Comparison of ENCODE assay signal across 25 cellular contexts in the genomic region with DNA sequence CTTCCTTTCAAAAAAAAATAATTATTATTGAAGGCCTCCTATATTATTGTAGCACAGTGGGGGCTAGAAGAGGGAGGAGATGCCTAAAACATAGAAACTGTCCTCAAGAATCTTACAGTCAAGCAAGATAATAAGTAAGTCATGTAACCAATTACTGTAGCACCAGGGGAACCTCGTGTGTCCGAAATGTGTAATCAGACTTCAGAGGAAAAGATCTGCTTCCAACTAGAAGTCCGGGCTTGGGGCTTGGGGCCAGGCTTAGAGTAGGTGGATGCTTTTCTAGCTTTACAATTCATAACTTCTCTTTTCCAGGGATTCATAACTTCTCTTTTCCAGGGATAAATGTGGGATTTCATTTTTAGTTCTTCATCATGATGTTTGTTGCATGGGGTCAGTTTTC.
"Had no signal": no experiment of that assay in that cellular context is flagged by ENCODE, and none has a peak within 500 bp of the region (broad histone marks: within the 10 kb centered on the region; RNA-seq: fewer than 3 reads in every experiment).

No MANE protein-coding gene starts in this region.

- H3K4me3 Mint-ChIP-seq: naive B cell; natural killer cell; nephron progenitor cell; stimulated activated memory B cell treated with anti-CD40 and anti-IgM and Interleukin-4, amounts not matched to agents 10 μg/mL and 1 μg/mL and 100 μg/mL, for 72 hours; stimulated activated naive CD8-positive, alpha-beta T cell treated with anti-CD3 and anti-CD28 coated beads, Interleukin-15, amount 100 ng/mL, for 72 hours had no signal

- H3K4me1 ChIP-seq: lower lobe of right lung, pancreas, psoas muscle, right lobe of liver, tibial nerve, upper lobe of left lung, vagina had no signal

- H3K9me3 ChIP-seq: heart right ventricle, lower lobe of right lung, pancreas, psoas muscle, right lobe of liver, tibial nerve, upper lobe of left lung, vagina had no signal

- H3K27me3 ChIP-seq: heart right ventricle, hepatocyte, pancreas, right lobe of liver, tibial nerve, upper lobe of left lung, vagina had no signal

- H3K36me3 Mint-ChIP-seq: naive B cell; natural killer cell; stimulated activated memory B cell treated with anti-CD40 and anti-IgM and Interleukin-4, amounts not matched to agents 10 μg/mL and 1 μg/mL and 100 μg/mL, for 72 hours had no signal

- H3K4me1 Mint-ChIP-seq: naive B cell; natural killer cell; stimulated activated naive CD8-positive, alpha-beta T cell treated with anti-CD3 and anti-CD28 coated beads, Interleukin-15, amount 100 ng/mL, for 72 hours had no signal

- H3K27ac ChIP-seq: heart right ventricle, hepatocyte, lower lobe of right lung, pancreas, psoas muscle, right lobe of liver, tibial nerve, upper lobe of left lung, vagina had no signal

- H3K27ac Mint-ChIP-seq: naive B cell; natural killer cell; nephron progenitor cell; stimulated activated memory B cell treated with anti-CD40 and anti-IgM and Interleukin-4, amounts not matched to agents 10 μg/mL and 1 μg/mL and 100 μg/mL, for 72 hours; stimulated activated naive CD8-positive, alpha-beta T cell treated with anti-CD3 and anti-CD28 coated beads, Interleukin-15, amount 100 ng/mL, for 72 hours had no signal

- ATAC-seq: lower lobe of right lung; natural killer cell; pancreas; psoas muscle; right lobe of liver; stimulated activated memory B cell treated with anti-CD40 and anti-IgM and Interleukin-4, amounts not matched to agents 10 μg/mL and 1 μg/mL and 100 μg/mL, for 72 hours; stimulated activated naive CD8-positive, alpha-beta T cell treated with anti-CD3 and anti-CD28 coated beads, Interleukin-15, amount 100 ng/mL, for 72 hours had no signal

- DNase-seq: heart right ventricle; islet precursor cell; lower lobe of right lung; mammary epithelial cell; mesenchymal stem cell; naive B cell; natural killer cell; nephron progenitor cell; pancreas; posterior cingulate gyrus; psoas muscle; right lobe of liver; stimulated activated CD4-positive, alpha-beta T cell treated with anti-CD3 and anti-CD28 coated beads, Interleukin-1b, Interleukin-23, amount 100 ng/mL, for 48 hours; stimulated activated CD4-positive, alpha-beta T cell treated with anti-CD3 and anti-CD28 coated beads, Interleukin-2, amount 100 ng/mL, for 48 hours; stimulated activated CD4-positive, alpha-beta T cell treated with anti-CD3 and anti-CD28 coated beads, Interleukin-4, amount 100 ng/mL, for 4 hours; stimulated activated CD8-positive, alpha-beta memory T cell treated with anti-CD3 and anti-CD28 coated beads, Interleukin-4, amount 100 ng/mL, for 48 hours; stimulated activated naive CD4-positive, alpha-beta T cell treated with Interleukin-2 at 50 U/mL for 16 hours; stimulated activated naive CD8-positive, alpha-beta T cell treated with anti-CD3 and anti-CD28 coated beads, Interleukin-15, amount 100 ng/mL, for 72 hours; substantia nigra; upper lobe of left lung had no signal

- H3K9me3 Mint-ChIP-seq: natural killer cell; nephron progenitor cell; stimulated activated memory B cell treated with anti-CD40 and anti-IgM and Interleukin-4, amounts not matched to agents 10 μg/mL and 1 μg/mL and 100 μg/mL, for 72 hours had no signal

- H3K4me3 ChIP-seq: heart right ventricle, hepatocyte, lower lobe of right lung, pancreas, psoas muscle, right lobe of liver, smooth muscle cell, tibial nerve, upper lobe of left lung, vagina had no signal

- H3K36me3 ChIP-seq: lower lobe of right lung, pancreas, right lobe of liver, tibial nerve, vagina had no signal
